23 cellular contexts compared by ENCODE assay signal in the genomic region with DNA sequence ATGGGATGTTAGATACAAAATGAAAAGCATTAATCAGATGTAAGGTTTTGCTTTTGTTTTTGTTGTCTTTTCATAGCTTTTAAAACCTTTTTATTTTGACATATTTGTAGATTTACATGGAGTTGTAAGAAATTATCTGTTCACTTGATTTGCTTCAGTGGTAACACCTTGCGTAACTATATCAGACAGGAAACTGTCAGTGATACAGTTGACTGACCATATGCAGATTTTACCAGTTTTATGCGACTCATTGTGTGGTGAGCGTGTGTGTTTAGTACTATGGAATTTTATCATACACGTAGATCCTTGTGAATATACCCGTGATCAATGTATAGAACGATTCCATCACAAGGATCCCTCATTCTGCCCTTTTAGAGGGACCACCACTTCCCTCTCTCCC.
DNase-seq lines count a peak whose midpoint lies in the region; ATAC-seq and TF ChIP-seq lines count a peak whose summit lies in the region.
"Had no signal": no experiment of that assay in that cellular context is flagged by ENCODE, and none has a peak within 500 bp of the region (broad histone marks: within the 10 kb centered on the region; RNA-seq: fewer than 3 reads in every experiment).

No MANE protein-coding gene starts in this region.

- H3K27ac ChIP-seq in RWPE2 (ENCODE audit: poor library complexity, severe bottlenecking): no peak overlapping the region
- H3K27ac ChIP-seq: prostate gland, skin epidermis had no signal

- H3K27ac Mint-ChIP-seq in stimulated activated effector memory CD8-positive, alpha-beta T cell treated with anti-CD3 and anti-CD28 coated beads, Interleukin-12 subunit alpha, Interleukin-12 subunit beta, amount 100 ng/mL, for 72 hours: no peak overlapping the region
- H3K27ac Mint-ChIP-seq: effector memory CD8-positive, alpha-beta T cell; mesothelial cell of epicardium had no signal

- H3K36me3 ChIP-seq in RWPE2 (ENCODE audit: low read depth): no peaks in the 10 kb centered on the region
- H3K36me3 ChIP-seq: prostate gland had no signal

- no peak for TF ChIP-seq CTCF in RWPE2 (IDR thresholded peaks at IDR 0.05; ENCODE audit: poor library complexity, severe bottlenecking)

- DNase-seq in ELR (ENCODE audit: low read depth): peak; percentile 54
- DNase-seq in KBM-7: peak; percentile 8
- DNase-seq in RWPE2 (ENCODE audit: low spot score): no peak
- peak; percentile 12 for DNase-seq in iris pigment epithelial cell (ENCODE audit: low read depth)
- DNase-seq in stimulated activated effector memory CD8-positive, alpha-beta T cell treated with anti-CD3 and anti-CD28 coated beads, Interleukin-12 subunit alpha, Interleukin-12 subunit beta, amount 100 ng/mL, for 72 hours (ENCODE audit: low spot score in 2 of 2): no peak
- DNase-seq in HK-2 (ENCODE audit: unreplicated experiment): no peak
- DNase-seq: activated CD4-positive, alpha-beta T cell treated with anti-CD3 and anti-CD28 coated beads, Interleukin-2, amount 50 U/mL, for 4 hours; activated naive CD4-positive, alpha-beta T cell; anterior cingulate cortex; Calu3; effector memory CD8-positive, alpha-beta T cell; hypothalamus; NCI-H1105; NCI-H526 treated with DMSO at 0.1 percent for 48 hours; stimulated activated CD4-positive, alpha-beta T cell treated with anti-CD3 and anti-CD28 coated beads, Interleukin-2, amount 100 ng/mL, for 48 hours; SW 1271 had no signal

- ATAC-seq in RWPE2 (ENCODE audit: low read depth): peak; percentile 62; the same call in 2 of the 3 replicates
- ATAC-seq in stimulated activated effector memory CD8-positive, alpha-beta T cell treated with anti-CD3 and anti-CD28 coated beads, Interleukin-12 subunit alpha, Interleukin-12 subunit beta, amount 100 ng/mL, for 72 hours: no peak
- no peak for ATAC-seq in HG03175 (IDR thresholded peaks at IDR 0.05; ENCODE audit: unreplicated experiment)
- ATAC-seq in HG03196 (IDR thresholded peaks at IDR 0.05; ENCODE audit: unreplicated experiment): no peak
- ATAC-seq: effector memory CD8-positive, alpha-beta T cell; Panc1 had no signal

- in situ Hi-C loops in KBM-7 (cut with MboI; ENCODE audit: low pct_unique_long_range_greater_than_20kb, low sequenced_read_pairs): no loop called here

- H3K4me3 ChIP-seq in RWPE2 (ENCODE audit: severe bottlenecking): no peak overlapping the region
- H3K4me3 ChIP-seq: prostate gland, skin epidermis had no signal

- no peaks in the 10 kb centered on the region for H3K4me1 ChIP-seq in RWPE2 (ENCODE audit: insufficient read depth, poor library complexity, severe bottlenecking)
- H3K4me1 ChIP-seq: prostate gland had no signal

- H3K9me3 Mint-ChIP-seq in stimulated activated effector memory CD8-positive, alpha-beta T cell treated with anti-CD3 and anti-CD28 coated beads, Interleukin-12 subunit alpha, Interleukin-12 subunit beta, amount 100 ng/mL, for 72 hours: peaks cover 7% of the 10 kb centered on the region

- H3K9me3 ChIP-seq in RWPE2 (ENCODE audit: severe bottlenecking): no peaks in the 10 kb centered on the region
- H3K9me3 ChIP-seq: prostate gland had no signal

- no peaks in the 10 kb centered on the region for H3K4me1 Mint-ChIP-seq in stimulated activated effector memory CD8-positive, alpha-beta T cell treated with anti-CD3 and anti-CD28 coated beads, Interleukin-12 subunit alpha, Interleukin-12 subunit beta, amount 100 ng/mL, for 72 hours
- H3K4me1 Mint-ChIP-seq: neural crest cell had no signal

- H3K27me3 ChIP-seq in RWPE2 (ENCODE audit: insufficient read depth, poor library complexity, severe bottlenecking): no peaks in the 10 kb centered on the region

- no peaks in the 10 kb centered on the region for H3K36me3 Mint-ChIP-seq in stimulated activated effector memory CD8-positive, alpha-beta T cell treated with anti-CD3 and anti-CD28 coated beads, Interleukin-12 subunit alpha, Interleukin-12 subunit beta, amount 100 ng/mL, for 72 hours

- H3K4me3 Mint-ChIP-seq in stimulated activated effector memory CD8-positive, alpha-beta T cell treated with anti-CD3 and anti-CD28 coated beads, Interleukin-12 subunit alpha, Interleukin-12 subunit beta, amount 100 ng/mL, for 72 hours: no peak overlapping the region
- H3K4me3 Mint-ChIP-seq: effector memory CD8-positive, alpha-beta T cell; mesothelial cell of epicardium; neural crest cell had no signal

Comparison
In these comparisons a context has a peak if more than half of its experiments do, and no peak if none do; other contexts are left out.
1. DNase-seq: peak in ELR (single experiment), KBM-7 (single experiment) and iris pigment epithelial cell (single experiment); none in RWPE2 (single experiment), stimulated activated effector memory CD8-positive, alpha-beta T cell treated with anti-CD3 and anti-CD28 coated beads, Interleukin-12 subunit alpha, Interleukin-12 subunit beta, amount 100 ng/mL, for 72 hours (0 of 2) and HK-2 (single experiment).